Comparison of ENCODE assay signal across 14 cellular contexts in the genomic region with DNA sequence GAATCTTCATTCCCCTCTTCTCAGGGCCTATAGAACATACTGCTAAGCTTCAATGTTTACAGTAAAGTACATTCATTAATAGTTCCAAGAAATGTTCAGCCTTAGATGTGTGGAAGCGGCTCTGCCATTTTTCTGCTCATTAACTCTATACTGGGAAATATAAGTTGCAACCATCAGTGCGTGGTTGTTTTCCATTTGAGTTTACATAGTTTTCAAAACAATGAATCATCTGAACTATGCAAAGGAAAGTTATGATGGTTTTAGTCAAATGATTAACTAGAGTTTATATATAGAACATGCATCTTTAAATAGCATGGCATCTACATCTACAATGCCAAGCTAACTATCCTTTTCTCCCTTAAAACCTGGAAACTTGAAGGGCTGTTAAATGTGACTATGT. TPM values are rescaled to one million over a fixed set of nuclear protein-coding genes. Genes with fewer than 3 reads are reported as not detected.
DNase-seq lines count a peak whose midpoint lies in the region; ATAC-seq, FAIRE-seq and TF ChIP-seq lines count a peak whose summit lies in the region.
"Had no signal": no experiment of that assay in that cellular context is flagged by ENCODE, and none has a peak within 500 bp of the region (broad histone marks: within the 10 kb centered on the region; RNA-seq: fewer than 3 reads in every experiment).

No MANE protein-coding gene starts in this region.

- TF ChIP-seq CTCF in GM12878 (IDR thresholded peaks at IDR 0.05 in 2 of 3, conservative IDR thresholded peaks at IDR 0.05 in 1 of 3; ENCODE audit: control insufficient read depth in 2 of 3, extremely low read depth in 1 of 3, insufficient read depth in 1 of 3, low read depth in 3 of 3, low read length in 3 of 3) (no peak), MM.1S (IDR thresholded peaks at IDR 0.05; ENCODE audit: low read length) (no peak)

- no peaks in the 10 kb centered on the region for H4K20me1 ChIP-seq in GM12878 (ENCODE audit: control insufficient read depth, insufficient read depth)
- H4K20me1 ChIP-seq in MM.1S (ENCODE audit: insufficient read depth, low read length) = no peaks in the 10 kb centered on the region

- peak in 1 of 2 experiments; percentile 36; a peak in 1 of 4 replicates for TF ChIP-seq EP300 in GM12878 (IDR thresholded peaks at IDR 0.05; ENCODE audit: borderline replicate concordance in 1 of 2, control insufficient read depth in 1 of 2, low read depth in 2 of 2, low read length in 2 of 2)

- H3K27me3 ChIP-seq in CD4-positive, alpha-beta memory T cell (ENCODE audit: insufficient read depth, low read length) = no peaks in the 10 kb centered on the region
- H3K27me3 ChIP-seq in GM12878 (replicated peaks in 1 of 2; ENCODE audit: control insufficient read depth in 2 of 2, insufficient read depth in 2 of 2, low read length in 1 of 2) (no peaks in the 10 kb centered on the region), MM.1S (replicated peaks; ENCODE audit: insufficient read depth, low read length) (no peaks in the 10 kb centered on the region), H7 (ENCODE audit: control insufficient read depth, insufficient read depth, low read length) (no peaks in the 10 kb centered on the region)
- H3K27me3 ChIP-seq: breast epithelium had no signal

- intact Hi-C loops in CD4-positive, alpha-beta memory T cell (cut with micrococcal nuclease) = loop anchor here (2.0 kb wide), 1 partner anchor 20 kb away; no protein-coding TSS in a partner anchor
- intact Hi-C loops in GM12878 (cut with micrococcal nuclease; ENCODE audit: unreplicated experiment) = no loop called here

- in situ Hi-C loops in GM12878 (cut with MboI) = no loop called here

- FAIRE-seq in GM12878 (lab: Jason Lieb, UNC) = no peak
- FAIRE-seq: H54 had no signal

- H3K4me3 ChIP-seq in CD4-positive, alpha-beta memory T cell (ENCODE audit: low read length in 2 of 2) = no peak overlapping the region
- H3K4me3 ChIP-seq in GM12878 = no peak overlapping the region
- no peak overlapping the region for H3K4me3 ChIP-seq in MM.1S (ENCODE audit: low read length)
- H3K4me3 ChIP-seq in H7 (ENCODE audit: insufficient read depth, low read depth, low read length) = no peak overlapping the region
- H3K4me3 ChIP-seq: breast epithelium had no signal

- H3K4me2 ChIP-seq in GM12878 (ENCODE audit: control insufficient read depth, insufficient read depth) = no peak overlapping the region
- H3K4me2 ChIP-seq in MM.1S (ENCODE audit: low read depth, low read length) = no peak overlapping the region

- SMC1A ChIA-PET in GM12878 (lab: Charles Lee; ENCODE audit: uncharacterized antibody, unreplicated experiment) = interaction anchor here (0.6 to 5.8 kb wide), 7 partner anchors 11 to 84 kb away, joined by 3 to 44 read pairs (median 4); no protein-coding TSS in a partner anchor

- no peak for TF ChIP-seq POLR2A in GM12878 (IDR thresholded peaks at IDR 0.05; ENCODE audit: low read depth, low read length)

- CTCF ChIA-PET in CD4-positive, alpha-beta memory T cell (lab: Charles Lee; ENCODE audit: partially characterized antibody) = interaction anchor here (1.2 to 1.3 kb wide), 2 partner anchors 21 to 30 kb away, joined by 3 read pairs; no protein-coding TSS in a partner anchor
- CTCF ChIA-PET in GM12878 (lab: Yijun Ruan, JAX) = interaction anchor here (0.9 to 1.7 kb wide), 5 partner anchors 12 to 120 kb away, joined by 3 to 6 read pairs (median 4); no protein-coding TSS in a partner anchor

- no peaks in the 10 kb centered on the region for H3K9me3 ChIP-seq in CD4-positive, alpha-beta memory T cell (ENCODE audit: control insufficient read depth in 1 of 2, low read length in 2 of 2)
- no peaks in the 10 kb centered on the region for H3K9me3 ChIP-seq in GM12878 (replicated peaks; ENCODE audit: control insufficient read depth, insufficient read depth, low read length)
- no peaks in the 10 kb centered on the region for H3K9me3 ChIP-seq in MM.1S (replicated peaks; ENCODE audit: insufficient read depth, low read length)
- H3K9me3 ChIP-seq: breast epithelium, Caco-2 had no signal

- H3K9ac ChIP-seq in GM12878 (ENCODE audit: control insufficient read depth, insufficient read depth, low read length) = no peak overlapping the region
- no peak overlapping the region for H3K9ac ChIP-seq in MM.1S (ENCODE audit: low read length)

- peak overlapping the region; percentile 6 to 90 (median 83) for H3K27ac Mint-ChIP-seq in CD4-positive, alpha-beta memory T cell

- TF ChIP-seq RAD21 in GM12878 (IDR thresholded peaks at IDR 0.05; ENCODE audit: insufficient read depth, low read depth, low read length) = no peak

- 2% methylated on average over 2 of the region's 2 CpGs for WGBS in GM12878 (ENCODE audit: insufficient coverage, insufficient replicate concordance, low lambda C conversion rate, missing lambda C conversion rate)

- H3K9me2 ChIP-seq in MM.1S (replicated peaks; ENCODE audit: insufficient read depth, low read length) = no peaks in the 10 kb centered on the region

- peak; percentile 54 for ATAC-seq in GM19351 (IDR thresholded peaks at IDR 0.05; ENCODE audit: unreplicated experiment)
- peak; percentile 65 for ATAC-seq in HG03342 (IDR thresholded peaks at IDR 0.05; ENCODE audit: unreplicated experiment)
- peak; percentile 66 for ATAC-seq in GM12878

- H2AFZ ChIP-seq in GM12878 (ENCODE audit: control insufficient read depth, low read depth, low read length) (no peak overlapping the region), MM.1S (ENCODE audit: low read length) (no peak overlapping the region)

- peak overlapping the region in 7 of 8 donors; percentile 39 to 86 (median 51) for H3K4me3 Mint-ChIP-seq in CD4-positive, alpha-beta memory T cell
- H3K4me3 Mint-ChIP-seq: neural crest cell had no signal

- DNase-seq in CD4-positive, alpha-beta memory T cell = no peak
- DNase-seq in GM12878 (ENCODE audit: low read depth, low spot score) (no peak), A172 (ENCODE audit: low spot score) (no peak), MM.1S (no peak), H7 (no peak), AG20443 (ENCODE audit: low spot score) (no peak)
- DNase-seq: Caco-2, erythroblast, NCI-H1436 had no signal

- peaks cover 74 to 95% (median 82%) of the 10 kb centered on the region in 4 donors for H3K4me1 Mint-ChIP-seq in CD4-positive, alpha-beta memory T cell

- no TSS peak for BruUV-seq in GM12878 (replicated peaks; lab: Mats Ljungman, UMichigan)

- H3K4me1 ChIP-seq in CD4-positive, alpha-beta memory T cell (ENCODE audit: insufficient read depth, low read length) = peaks cover 100% of the 10 kb centered on the region
- H3K4me1 ChIP-seq in GM12878 (ENCODE audit: control insufficient read depth, insufficient read depth, low read length) = no peaks in the 10 kb centered on the region
- peaks cover 7% of the 10 kb centered on the region; the same call in 1 of the 2 replicates for H3K4me1 ChIP-seq in MM.1S (ENCODE audit: low read length)
- H3K4me1 ChIP-seq: breast epithelium, Caco-2 had no signal

- POLR2A ChIA-PET in CD4-positive, alpha-beta memory T cell (lab: Charles Lee; ENCODE audit: partially characterized antibody) = interaction anchor here (0.7 to 14.8 kb wide), 8 partner anchors 10 to 58 kb away, joined by 3 to 159 read pairs (median 3); no protein-coding TSS in a partner anchor
- POLR2A ChIA-PET in GM12878 (lab: Charles Lee) = interaction anchor here (1.2 to 2.1 kb wide), 2 partner anchors 19 to 31 kb away, joined by 4 read pairs; no protein-coding TSS in a partner anchor

- no peaks in the 10 kb centered on the region for H3K27me3 Mint-ChIP-seq in CD4-positive, alpha-beta memory T cell

- peaks cover 19 to 56% of the 10 kb centered on the region in 2 donors for H3K36me3 Mint-ChIP-seq in CD4-positive, alpha-beta memory T cell

- H3K79me2 ChIP-seq in GM12878 (ENCODE audit: control insufficient read depth, insufficient read depth, low read length) (no peaks in the 10 kb centered on the region), MM.1S (ENCODE audit: low read length) (peaks cover 77% of the 10 kb centered on the region)

- peaks cover 13% of the 10 kb centered on the region for H3K36me3 ChIP-seq in CD4-positive, alpha-beta memory T cell (ENCODE audit: insufficient read depth, low read length)
- no peaks in the 10 kb centered on the region for H3K36me3 ChIP-seq in GM12878 (ENCODE audit: control insufficient read depth in 2 of 2, insufficient read depth in 2 of 2, low read length in 1 of 2)
- no peaks in the 10 kb centered on the region for H3K36me3 ChIP-seq in MM.1S (replicated peaks; ENCODE audit: insufficient read depth, low read length)
- H3K36me3 ChIP-seq in H7 (replicated peaks; ENCODE audit: control insufficient read depth, insufficient read depth, low read length) = no peaks in the 10 kb centered on the region
- H3K36me3 ChIP-seq: breast epithelium had no signal

- RAD21 ChIA-PET in GM12878 (lab: Charles Lee; ENCODE audit: unreplicated experiment) = interaction anchor here (1.1 to 2.2 kb wide), 4 partner anchors 18 to 109 kb away, joined by 4 to 11 read pairs (median 5); no protein-coding TSS in a partner anchor

- no peaks in the 10 kb centered on the region for H3K9me3 Mint-ChIP-seq in CD4-positive, alpha-beta memory T cell
- H3K9me3 Mint-ChIP-seq: neural crest cell had no signal

- H3F3A ChIP-seq in MM.1S (ENCODE audit: insufficient read depth, low read length) = no peaks in the 10 kb centered on the region

- no peak overlapping the region for H3K27ac ChIP-seq in CD4-positive, alpha-beta memory T cell (ENCODE audit: low read depth, low read length)
- H3K27ac ChIP-seq in GM12878 (ENCODE audit: control insufficient read depth, insufficient read depth) (no peak overlapping the region), MM.1S (ENCODE audit: low read length) (no peak overlapping the region)
- H3K27ac ChIP-seq: breast epithelium had no signal

RNA-seq across cellular contexts. Expression of a gene that starts 29.6 kb away (rescaled TPM):
- 100 to 1,000 TPM; 363 to 382 TPM for total RNA-seq in CD4-positive, alpha-beta memory T cell
- 100 to 1,000 TPM; 307 to 399 TPM for polyA plus RNA-seq in CD4-positive, alpha-beta memory T cell
- total RNA-seq in GM12878 (2013; cell fraction: nucleolus; rRNA removed) = 14.4 and 16.8 TPM in 2 replicates
- 22.7 and 23.9 TPM in 2 replicates for total RNA-seq in GM12878 (2014; rRNA removed)
- total RNA-seq in GM12878 (2014; rRNA removed; fragmentation: Illumina TruSeq; extraction: Trizol) = 24.3 and 24.5 TPM in 2 replicates
- 18.0 and 18.4 TPM in 2 replicates for total RNA-seq in GM12878 (2021)
- 8.4 TPM for polyA plus RNA-seq in GM12878 (2011; ENCODE audit: low read depth)
- polyA plus RNA-seq in GM12878 (2011; rRNA removed) = 10.4 and 12.7 TPM in 2 replicates
- polyA plus RNA-seq in GM12878 (2011; cell fraction: cytosol; rRNA removed) = 9.4 and 10.7 TPM in 2 replicates
- 7.4 and 9.6 TPM in 2 replicates for polyA plus RNA-seq in GM12878 (2011; cell fraction: nucleus; rRNA removed)
- polyA plus RNA-seq in GM12878 (2012) = 10.2 and 12.1 TPM in 2 replicates
- polyA plus RNA-seq in GM12878 (2014; fragmentation: Illumina TruSeq; extraction: Trizol) = 38.1 and 53.6 TPM in 2 replicates
- 10 to 100 TPM; 10.2 to 10.5 TPM for polyA plus RNA-seq in GM12878 (2014; fragmentation: Nextera tagmentation; extraction: Ambion mirVana)
- polyA plus RNA-seq in GM12878 (2014; rRNA removed) = 14.9 and 20.5 TPM in 2 replicates
- polyA plus RNA-seq in GM12878 (2016; fragmentation: Nextera tagmentation; extraction: Ambion mirVana) = 10 to 100 TPM; 16.7 to 23.5 TPM
- 15.9 and 18.7 TPM in 2 replicates for polyA minus RNA-seq in GM12878 (2011; rRNA and poly(A)+ RNA removed)
- 2.7 and 3.7 TPM in 2 replicates for polyA minus RNA-seq in GM12878 (2011; cell fraction: cytosol; rRNA and poly(A)+ RNA removed)
- 6.0 and 11.5 TPM in 2 replicates for polyA minus RNA-seq in GM12878 (2011; cell fraction: nucleus; rRNA and poly(A)+ RNA removed)
- total RNA-seq in A172 (2014; rRNA removed; shearing (Covaris generic)) = 4.7 and 6.1 TPM in 2 replicates
- 0.28 and 0.48 TPM in 2 replicates for total RNA-seq in H7 (2014; rRNA removed; shearing (Covaris generic))

Comparison
In these comparisons a context has a peak if more than half of its experiments do, and no peak if none do; other contexts are left out.
1. RNA of a gene that starts 29.6 kb away (total RNA-seq): 363 to 382 TPM in CD4-positive, alpha-beta memory T cell; 14.4 to 24.5 TPM in GM12878, 4.7 to 6.1 TPM in A172 and 0.28 to 0.48 TPM in H7; every median in the first group is over 10 times any median in the second.
2. Peak in every context shown above with its lines, with median percentiles within 50 percentile points of each other: ATAC-seq.